ENCODE assay signal across 21 cellular contexts in genomic region chr2:128789221-128789620, GRCh38.
"Had no signal": no experiment of that assay in that cellular context is flagged by ENCODE, and none has a peak within 500 bp of the region (broad histone marks: within the 10 kb centered on the region; RNA-seq: fewer than 3 reads in every experiment).

No MANE protein-coding gene starts in this region.

- H3K4me3 ChIP-seq: breast epithelium, gastrocnemius medialis, transverse colon, uterus had no signal

- H3K27me3 ChIP-seq: breast epithelium, gastrocnemius medialis, transverse colon, uterus had no signal

- H3K4me1 Mint-ChIP-seq: activated CD4-positive, alpha-beta T cell treated with anti-CD3 and anti-CD28 coated beads, Interleukin-2, amount 10 ng/mL, durations not matched to agents 7 days and 5 days; activated naive CD4-positive, alpha-beta T cell treated with anti-CD3 and anti-CD28 coated beads, Interleukin-2, amount 50 U/mL, for 24 hours; activated naive CD8-positive, alpha-beta T cell treated with anti-CD3 and anti-CD28 coated beads, Interleukin-2, amount 50 U/mL, for 24 hours; activated T-helper 17 cell treated with anti-CD3 and anti-CD28 coated beads, Interleukin-2, amount 50 U/mL, for 72 hours had no signal

- H3K27me3 Mint-ChIP-seq: activated CD4-positive, alpha-beta T cell treated with anti-CD3 and anti-CD28 coated beads, Interleukin-2, amount 10 ng/mL, durations not matched to agents 7 days and 5 days; activated naive CD4-positive, alpha-beta T cell treated with anti-CD3 and anti-CD28 coated beads, Interleukin-2, amount 50 U/mL, for 24 hours; activated T-cell treated with anti-CD3 and anti-CD28 coated beads, Interleukin-2, amount 50 U/mL, for 24 hours; activated T-helper 17 cell treated with anti-CD3 and anti-CD28 coated beads, Interleukin-2, amount 50 U/mL, for 72 hours had no signal

- H3K4me3 Mint-ChIP-seq: activated CD4-positive, alpha-beta T cell treated with anti-CD3 and anti-CD28 coated beads, Interleukin-2, amount 10 ng/mL, durations not matched to agents 7 days and 5 days; activated CD8-positive, alpha-beta T cell treated with anti-CD3 and anti-CD28 coated beads, Interleukin-2, amount 10 ng/mL, durations not matched to agents 7 days and 5 days; activated naive CD4-positive, alpha-beta T cell treated with anti-CD3 and anti-CD28 coated beads, Interleukin-2, amount 50 U/mL, for 24 hours; activated naive CD8-positive, alpha-beta T cell treated with anti-CD3 and anti-CD28 coated beads, Interleukin-2, amount 50 U/mL, for 24 hours; activated T-cell treated with anti-CD3 and anti-CD28 coated beads, Interleukin-2, amount 50 U/mL, for 24 hours; activated T-helper 17 cell treated with anti-CD3 and anti-CD28 coated beads, Interleukin-2, amount 50 U/mL, for 72 hours had no signal

- H3K36me3 ChIP-seq: breast epithelium, gastrocnemius medialis, transverse colon, uterus had no signal

- H3K9me3 Mint-ChIP-seq: activated naive CD4-positive, alpha-beta T cell treated with anti-CD3 and anti-CD28 coated beads, Interleukin-2, amount 50 U/mL, for 24 hours had no signal

- H3K27ac Mint-ChIP-seq: activated CD4-positive, alpha-beta T cell treated with anti-CD3 and anti-CD28 coated beads, Interleukin-2, amount 10 ng/mL, durations not matched to agents 7 days and 5 days; activated CD8-positive, alpha-beta T cell treated with anti-CD3 and anti-CD28 coated beads, Interleukin-2, amount 10 ng/mL, durations not matched to agents 7 days and 5 days; activated naive CD4-positive, alpha-beta T cell treated with anti-CD3 and anti-CD28 coated beads, Interleukin-2, amount 50 U/mL, for 24 hours; activated naive CD8-positive, alpha-beta T cell treated with anti-CD3 and anti-CD28 coated beads, Interleukin-2, amount 50 U/mL, for 24 hours; activated T-cell treated with anti-CD3 and anti-CD28 coated beads, Interleukin-2, amount 50 U/mL, for 24 hours; activated T-helper 17 cell treated with anti-CD3 and anti-CD28 coated beads, Interleukin-2, amount 50 U/mL, for 72 hours had no signal

- H3K27ac ChIP-seq: breast epithelium, gastrocnemius medialis, transverse colon, uterus had no signal

- H3K4me1 ChIP-seq: breast epithelium, gastrocnemius medialis, transverse colon, uterus had no signal

- DNase-seq: activated CD4-positive, alpha-beta T cell treated with anti-CD3 and anti-CD28 coated beads, Interleukin-2, amount 10 ng/mL, durations not matched to agents 7 days and 5 days; activated CD4-positive, CD25-positive, alpha-beta regulatory T cell treated with anti-CD3 and anti-CD28 coated beads, Interleukin-2, amount 50 U/mL, for 72 hours; activated CD8-positive, alpha-beta T cell treated with anti-CD3 and anti-CD28 coated beads, Interleukin-2, amount 10 ng/mL, durations not matched to agents 7 days and 5 days; activated gamma-delta T cell treated with Interleukin-2 at 50 U/mL for 16 hours; activated naive CD8-positive, alpha-beta T cell treated with anti-CD3 and anti-CD28 coated beads, Interleukin-2, amount 50 U/mL, for 24 hours; amygdala; effector memory CD4-positive, alpha-beta T cell; erythroblast; gastrocnemius medialis; glutamatergic neuron; left ventricle myocardium superior; occipital lobe; right cardiac atrium; stimulated activated naive CD4-positive, alpha-beta T cell; T-helper 2 cell; transverse colon; uterus had no signal

- H3K36me3 Mint-ChIP-seq: activated naive CD4-positive, alpha-beta T cell treated with anti-CD3 and anti-CD28 coated beads, Interleukin-2, amount 50 U/mL, for 24 hours had no signal

- ATAC-seq: activated CD8-positive, alpha-beta T cell treated with anti-CD3 and anti-CD28 coated beads, Interleukin-2, amount 10 ng/mL, durations not matched to agents 7 days and 5 days; activated naive CD8-positive, alpha-beta T cell treated with anti-CD3 and anti-CD28 coated beads, Interleukin-2, amount 50 U/mL, for 24 hours; activated T-helper 17 cell treated with anti-CD3 and anti-CD28 coated beads, Interleukin-2, amount 50 U/mL, for 72 hours; gastrocnemius medialis; left ventricle myocardium superior; right cardiac atrium had no signal

- H3K9me3 ChIP-seq: breast epithelium, gastrocnemius medialis, transverse colon, uterus had no signal
